14 cellular contexts compared by ENCODE assay signal in the genomic region with DNA sequence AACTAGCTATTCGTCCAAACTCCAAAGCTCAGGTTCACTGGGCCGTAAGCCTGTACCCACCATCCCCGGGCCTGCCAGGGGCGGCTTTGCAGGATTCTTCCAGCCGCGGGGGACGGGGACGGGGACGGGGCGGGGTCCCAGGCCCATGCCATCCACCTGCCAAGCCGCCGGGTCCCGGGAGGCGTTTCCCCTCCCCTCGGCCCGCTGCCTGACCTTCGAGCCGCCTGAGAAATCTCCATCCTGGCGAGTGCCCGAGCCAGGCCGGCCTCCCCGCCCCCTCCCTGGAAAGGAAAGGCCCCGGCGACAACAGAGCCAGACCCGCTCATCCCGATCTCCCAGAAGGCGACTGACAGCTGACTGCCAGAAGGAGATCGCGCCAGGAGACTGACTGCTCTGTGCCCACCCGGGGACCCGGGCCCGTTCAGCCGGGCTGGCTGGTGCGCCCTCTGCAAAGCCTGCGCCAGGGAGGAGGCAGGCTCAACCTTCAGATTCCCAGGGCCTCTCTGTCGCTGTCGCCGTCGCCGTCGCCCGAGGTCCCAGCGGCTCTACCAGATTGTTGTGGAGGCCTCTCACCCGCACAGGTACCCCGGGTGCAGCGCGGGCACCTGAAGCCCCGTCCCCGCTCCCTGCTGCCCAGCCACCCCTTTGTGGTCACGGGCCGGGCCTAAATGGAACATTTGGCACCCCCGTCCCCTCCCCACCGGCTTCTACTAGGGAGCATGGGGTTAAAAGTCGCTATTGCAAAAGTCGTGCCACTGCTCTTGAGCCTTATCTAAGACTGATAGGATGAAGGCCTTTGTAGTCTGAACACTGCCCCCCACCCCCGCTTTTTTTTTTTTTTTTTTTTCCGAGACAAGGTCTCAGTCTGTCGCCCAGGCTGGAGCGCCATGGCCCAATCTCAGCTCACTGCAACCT. TPM values are rescaled to one million over a fixed set of nuclear protein-coding genes. Genes with fewer than 3 reads are reported as not detected.
DNase-seq lines count a peak whose midpoint lies in the region; ATAC-seq and TF ChIP-seq lines count a peak whose summit lies in the region.
"Had no signal": no experiment of that assay in that cellular context is flagged by ENCODE, and none has a peak within 500 bp of the region (broad histone marks: within the 10 kb centered on the region; RNA-seq: fewer than 3 reads in every experiment).

A gene (plus strand): TSS at position 315 of the 915 bp plus-strand sequence. CDS start 2,702 bp downstream, outside the sequence.

- peak within 1 kb of the TSS; percentile 24 for H3K9ac ChIP-seq in mesendoderm (ENCODE audit: low read length)

- H3K27ac ChIP-seq in adrenal gland, result peak within 1 kb of the TSS; percentile 14 to 91 (median 77)
- H3K27ac ChIP-seq in mesendoderm (ENCODE audit: low read depth, low read length), result no peak within 1 kb of the TSS
- peak within 1 kb of the TSS; percentile 72 to 84 for H3K27ac ChIP-seq in tibial artery
- H3K27ac ChIP-seq: RWPE1 had no signal

- no peaks in the 10 kb centered on the region for H3K79me1 ChIP-seq in mesendoderm (ENCODE audit: low read length)

- H3K9me3 ChIP-seq in adrenal gland (replicated peaks in 1 of 3) (no peaks in the 10 kb centered on the region), tibial artery (no peaks in the 10 kb centered on the region)

- peak within 1 kb of the TSS; percentile 29 for H3K4me2 ChIP-seq in mesendoderm (ENCODE audit: low read length)

- H4K5ac ChIP-seq in mesendoderm (ENCODE audit: low read length), result no peak within 1 kb of the TSS

- H3K18ac ChIP-seq in mesendoderm (ENCODE audit: low read length), result peak within 1 kb of the TSS; percentile 53

- no peak within 1 kb of the TSS for H2BK15ac ChIP-seq in mesendoderm (replicated peaks; ENCODE audit: low read depth)

- peaks cover 2% of the 10 kb centered on the region for H3K4me1 Mint-ChIP-seq in glutamatergic neuron (ENCODE audit: low read depth, unreplicated experiment)
- peaks cover 5% of the 10 kb centered on the region for H3K4me1 Mint-ChIP-seq in mesothelial cell of epicardium
- H3K4me1 Mint-ChIP-seq: brain had no signal

- H3K4me3 Mint-ChIP-seq in glutamatergic neuron (ENCODE audit: unreplicated experiment) (no peak within 1 kb of the TSS), mesothelial cell of epicardium (no peak within 1 kb of the TSS)
- H3K4me3 Mint-ChIP-seq: activated CD4-positive, alpha-beta memory T cell treated with anti-CD3 and anti-CD28 coated beads for 36 hours; brain had no signal

- H2BK120ac ChIP-seq in mesendoderm (ENCODE audit: low read depth, low read length), result no peak within 1 kb of the TSS

- no peak within 1 kb of the TSS for H3K27ac Mint-ChIP-seq in glutamatergic neuron (ENCODE audit: unreplicated experiment)
- H3K27ac Mint-ChIP-seq in mesothelial cell of epicardium, result no peak within 1 kb of the TSS
- H3K27ac Mint-ChIP-seq: activated CD4-positive, alpha-beta memory T cell treated with anti-CD3 and anti-CD28 coated beads for 36 hours; brain had no signal

- H3K4ac ChIP-seq in mesendoderm (ENCODE audit: low read depth, low read length), result no peak within 1 kb of the TSS

- DNase-seq in adrenal gland (peak; percentile 46 to 75 (median 68)), glutamatergic neuron (peak; percentile 30), mesendoderm (peak; percentile 26), tibial artery (peak in 1 of 2 donors; percentile 61), mesothelial cell of epicardium (ENCODE audit: low spot score in 2 of 2, unreplicated experiment in 2 of 2) (no peak), NCI-H510A (lab: John Stamatoyannopoulos, UW) (no peak), NCI-H774 (lab: John Stamatoyannopoulos, UW) (no peak)
- DNase-seq: activated CD4-positive, alpha-beta memory T cell treated with anti-CD3 and anti-CD28 coated beads for 36 hours; NCI-H1105; stimulated activated CD4-positive, alpha-beta T cell treated with anti-CD3 and anti-CD28 coated beads, Interleukin-2, amount 100 ng/mL, for 48 hours had no signal

- TF ChIP-seq POLR2A in adrenal gland (IDR thresholded peaks at IDR 0.05), result peak in 1 of 2 donors; percentile 27

- intact Hi-C loops in adrenal gland (cut with DNase I), result no loop called here
- intact Hi-C loops in tibial artery (cut with DNase I; ENCODE audit: low total_unique reads), result no loop called here

- no peaks in the 10 kb centered on the region for H3K4me1 ChIP-seq in adrenal gland (replicated peaks in 1 of 2)
- H3K4me1 ChIP-seq in mesendoderm (ENCODE audit: control insufficient read depth, low read depth, low read length), result no peaks in the 10 kb centered on the region
- H3K4me1 ChIP-seq in tibial artery, result peaks cover 0 to 14% (median 0%) of the 10 kb centered on the region in 4 donors

- H2AK5ac ChIP-seq in mesendoderm (ENCODE audit: low read length), result no peak within 1 kb of the TSS

- H3K4me3 ChIP-seq in adrenal gland (peak within 1 kb of the TSS in 2 of 4 donors; percentile 26 to 54), mesendoderm (ENCODE audit: low read length) (no peak within 1 kb of the TSS), tibial artery (peak within 1 kb of the TSS; percentile 57)

- H3K56ac ChIP-seq in mesendoderm (ENCODE audit: low read length), result peak within 1 kb of the TSS; percentile 44

- H2BK5ac ChIP-seq in mesendoderm (ENCODE audit: low read length), result no peak within 1 kb of the TSS

- ATAC-seq in GM19395 (IDR thresholded peaks at IDR 0.05; ENCODE audit: unreplicated experiment), result no peak

- no peaks in the 10 kb centered on the region for H3K79me2 ChIP-seq in mesendoderm (ENCODE audit: control insufficient read depth, insufficient read depth, low read length)

- H3K27me3 Mint-ChIP-seq in glutamatergic neuron (ENCODE audit: unreplicated experiment) (no peaks in the 10 kb centered on the region), mesothelial cell of epicardium (ENCODE audit: low read depth) (no peaks in the 10 kb centered on the region)
- H3K27me3 Mint-ChIP-seq: activated CD4-positive, alpha-beta memory T cell treated with anti-CD3 and anti-CD28 coated beads for 36 hours had no signal

- TF ChIP-seq CTCF in adrenal gland (IDR thresholded peaks at IDR 0.05) (no peak), glutamatergic neuron (IDR thresholded peaks at IDR 0.05; ENCODE audit: partially characterized antibody, unreplicated experiment) (no peak), tibial artery (IDR thresholded peaks at IDR 0.05) (no peak), mesothelial cell of epicardium (IDR thresholded peaks at IDR 0.05; ENCODE audit: unreplicated experiment) (no peak)

- no peak within 1 kb of the TSS for H4K8ac ChIP-seq in mesendoderm (ENCODE audit: low read depth, low read length)

- no peaks in the 10 kb centered on the region for H3K36me3 Mint-ChIP-seq in glutamatergic neuron (ENCODE audit: unreplicated experiment)
- H3K36me3 Mint-ChIP-seq in mesothelial cell of epicardium, result peaks cover 2% of the 10 kb centered on the region
- H3K36me3 Mint-ChIP-seq: activated CD4-positive, alpha-beta memory T cell treated with anti-CD3 and anti-CD28 coated beads for 36 hours; brain had no signal

- H3K9me3 Mint-ChIP-seq in glutamatergic neuron (ENCODE audit: unreplicated experiment), result no peaks in the 10 kb centered on the region
- H3K9me3 Mint-ChIP-seq in mesothelial cell of epicardium, result peaks cover 6% of the 10 kb centered on the region
- H3K9me3 Mint-ChIP-seq: activated CD4-positive, alpha-beta memory T cell treated with anti-CD3 and anti-CD28 coated beads for 36 hours had no signal

- H3K36me3 ChIP-seq in adrenal gland (replicated peaks in 1 of 2) (no peaks in the 10 kb centered on the region), mesendoderm (ENCODE audit: control insufficient read depth, insufficient read depth, low read length) (no peaks in the 10 kb centered on the region), tibial artery (no peaks in the 10 kb centered on the region)

- H3K23ac ChIP-seq in mesendoderm (ENCODE audit: low read length), result no peak within 1 kb of the TSS

- H3K27me3 ChIP-seq in adrenal gland (no peaks in the 10 kb centered on the region), mesendoderm (ENCODE audit: insufficient read depth, low read length, poor library complexity) (no peaks in the 10 kb centered on the region), tibial artery (no peaks in the 10 kb centered on the region)

- WGBS in adrenal gland, 4 donors, result 20 to 41% (median 28%) methylated on average over 26 to 57 of the region's 59 CpGs
- WGBS in mesendoderm (ENCODE audit: extremely low coverage, insufficient coverage, low lambda C conversion rate), result no CpG with 5 or more reads among the region's 59 CpGs

RNA-seq across cellular contexts. Expression of the gene that starts here (rescaled TPM):
- total RNA-seq in adrenal gland (100 to 1,000 TPM; 149 to 362 (median 271) TPM), glutamatergic neuron (ENCODE audit: unreplicated experiment) (2.7 TPM), mesothelial cell of epicardium (0.61 to 1.2 TPM (median 1.2 TPM) in 3 replicates)
- 100 to 1,000 TPM; 188 to 487 (median 273) TPM for polyA plus RNA-seq in adrenal gland
- 0.94 TPM for polyA plus RNA-seq in mesendoderm (2013, experiment 1 of 2)
- polyA plus RNA-seq in mesendoderm (2013, experiment 2 of 2), result 1.1 TPM
- total RNA-seq: activated CD4-positive, alpha-beta memory T cell treated with anti-CD3 and anti-CD28 coated beads for 36 hours had no signal
- polyA plus RNA-seq: keratinocyte had no signal

Comparison
In these comparisons a context has a peak if more than half of its experiments do, and no peak if none do; other contexts are left out.
1. RNA of the gene that starts here (total RNA-seq): 149 to 362 TPM in adrenal gland; 2.7 TPM in glutamatergic neuron (single experiment) and 0.61 to 1.2 TPM in mesothelial cell of epicardium; every median in the first group is over 10 times any median in the second.
2. DNase-seq: peak in adrenal gland (7 of 7), glutamatergic neuron (single experiment) and mesendoderm (single experiment); none in mesothelial cell of epicardium (0 of 2), NCI-H510A (single experiment) and NCI-H774 (single experiment).